14 cellular contexts compared by ENCODE assay signal in genomic region chr11:10683429-10683828, GRCh38. TPM values are rescaled to one million over a fixed set of nuclear protein-coding genes. Genes with fewer than 3 reads are reported as not detected.
DNase-seq lines count a peak whose midpoint lies in the region; ATAC-seq and TF ChIP-seq lines count a peak whose summit lies in the region.
"Had no signal": no experiment of that assay in that cellular context is flagged by ENCODE, and none has a peak within 500 bp of the region (broad histone marks: within the 10 kb centered on the region; RNA-seq: fewer than 3 reads in every experiment).

No MANE protein-coding gene starts in this region.

- H3K9me3 ChIP-seq in HCT116 (ENCODE audit: control insufficient read depth in 1 of 2, insufficient read depth in 1 of 2, low read depth in 1 of 2, low read length in 2 of 2) (no peaks in the 10 kb centered on the region), endodermal cell (ENCODE audit: control insufficient read depth, low read length) (no peaks in the 10 kb centered on the region), tibial artery (no peaks in the 10 kb centered on the region)
- H3K9me3 ChIP-seq: BLaER1 treated with 17β-estradiol and CSF1 and Interleukin-3, amounts not matched to agents 10 nM and 100 nM had no signal

- H3K27me3 Mint-ChIP-seq in endodermal cell (ENCODE audit: insufficient read depth) = no peaks in the 10 kb centered on the region

- no peak overlapping the region for H3K27ac Mint-ChIP-seq in endodermal cell
- H3K27ac Mint-ChIP-seq: CD4-positive, CD25-positive, alpha-beta regulatory T cell; IgD-negative memory B cell had no signal

- no peak for TF ChIP-seq POLR2A in HCT116 (IDR thresholded peaks at IDR 0.05; ENCODE audit: borderline replicate concordance, extremely low read depth, insufficient read depth, insufficient read length)

- no peaks in the 10 kb centered on the region for H4K20me1 ChIP-seq in HCT116 (ENCODE audit: insufficient read depth)
- H4K20me1 ChIP-seq: BLaER1 treated with 17β-estradiol and CSF1 and Interleukin-3, amounts not matched to agents 10 nM and 100 nM had no signal

- in situ Hi-C loops in brain microvascular endothelial cell (cut with HindIII; ENCODE audit: low pct_ligation_motif_present, low sequenced_read_pairs) = no loop called here

- H3K27ac ChIP-seq in HCT116 (ENCODE audit: low read depth, low read length) = no peak overlapping the region
- H3K27ac ChIP-seq in endodermal cell (ENCODE audit: low read depth, low read length) = no peak overlapping the region
- peak overlapping the region; percentile 52 to 89 for H3K27ac ChIP-seq in tibial artery
- no peak overlapping the region for H3K27ac ChIP-seq in brain microvascular endothelial cell
- H3K27ac ChIP-seq: BLaER1 treated with 17β-estradiol and CSF1 and Interleukin-3, amounts not matched to agents 10 nM and 100 nM had no signal

- no peak for DNase-seq in HCT116 (ENCODE audit: low read depth, low spot score)
- peak; percentile 55 for DNase-seq in endodermal cell
- DNase-seq in medulla oblongata (ENCODE audit: extremely low spot score) = peak; percentile 45
- DNase-seq in tibial artery = no peak
- DNase-seq in brain microvascular endothelial cell = no peak
- DNase-seq in left cardiac atrium = no peak
- no peak for DNase-seq in NCI-H446 (lab: John Stamatoyannopoulos, UW)
- DNase-seq: ACHN; CD4-positive, CD25-positive, alpha-beta regulatory T cell had no signal

- no TSS peak for BruUV-seq in HCT116 (replicated peaks; lab: Mats Ljungman, UMichigan)

- TF ChIP-seq CTCF in HCT116 (IDR thresholded peaks at IDR 0.05 in 2 of 3, conservative IDR thresholded peaks at IDR 0.05 in 1 of 3; ENCODE audit: borderline replicate concordance in 1 of 3, insufficient read depth in 1 of 3, low read depth in 2 of 3, low read length in 2 of 3) = no peak
- TF ChIP-seq CTCF in endodermal cell (conservative IDR thresholded peaks at IDR 0.05) = no peak
- TF ChIP-seq CTCF in tibial artery (IDR thresholded peaks at IDR 0.05) = no peak
- no peak for TF ChIP-seq CTCF in brain microvascular endothelial cell (IDR thresholded peaks at IDR 0.05; ENCODE audit: low read depth, low read length, missing control alignments)

- H3K36me3 ChIP-seq in HCT116 (ENCODE audit: control insufficient read depth in 1 of 2, insufficient read depth in 2 of 2, low read length in 2 of 2) = no peaks in the 10 kb centered on the region
- no peaks in the 10 kb centered on the region for H3K36me3 ChIP-seq in endodermal cell (ENCODE audit: control insufficient read depth, insufficient read depth, low read length)
- H3K36me3 ChIP-seq in tibial artery = peaks cover 9 to 54% (median 16%) of the 10 kb centered on the region in 3 donors
- no peaks in the 10 kb centered on the region for H3K36me3 ChIP-seq in brain microvascular endothelial cell (replicated peaks)
- H3K36me3 ChIP-seq: BLaER1 treated with 17β-estradiol and CSF1 and Interleukin-3, amounts not matched to agents 10 nM and 100 nM had no signal

- no peak overlapping the region for H3K4me3 Mint-ChIP-seq in endodermal cell
- H3K4me3 Mint-ChIP-seq: CD4-positive, CD25-positive, alpha-beta regulatory T cell; IgD-negative memory B cell had no signal

- H3K9me3 Mint-ChIP-seq in endodermal cell = no peaks in the 10 kb centered on the region
- H3K9me3 Mint-ChIP-seq: CD4-positive, CD25-positive, alpha-beta regulatory T cell; IgD-negative memory B cell had no signal

- RAD21 ChIA-PET in HCT116 (lab: Charles Lee; ENCODE audit: low non-redundant PET in 1 of 2, low total read pairs in 2 of 2, uncharacterized antibody in 2 of 2, unreplicated experiment in 2 of 2) = no interaction called here

- H3K4me3 ChIP-seq in HCT116 (replicated peaks in 1 of 2; ENCODE audit: low read depth in 1 of 2, low read length in 2 of 2) (no peak overlapping the region), endodermal cell (ENCODE audit: low read length) (no peak overlapping the region), tibial artery (no peak overlapping the region), brain microvascular endothelial cell (ENCODE audit: low read depth, low read length) (no peak overlapping the region)
- H3K4me3 ChIP-seq: BLaER1 treated with 17β-estradiol and CSF1 and Interleukin-3, amounts not matched to agents 10 nM and 100 nM; GM12878 had no signal

- no peaks in the 10 kb centered on the region for H3K4me1 Mint-ChIP-seq in endodermal cell
- H3K4me1 Mint-ChIP-seq: CD4-positive, CD25-positive, alpha-beta regulatory T cell had no signal

- intact Hi-C loops in HCT116 (cut with micrococcal nuclease) (no loop called here), tibial artery (cut with DNase I; ENCODE audit: low total_unique reads) (no loop called here), left cardiac atrium (cut with DNase I) (no loop called here)

- CTCF ChIA-PET in HCT116 (lab: Charles Lee) = interaction anchor here (0.7 kb wide), 2 partner anchors 10 to 317 kb away, joined by 3 to 4 read pairs; no protein-coding TSS in a partner anchor

- POLR2A ChIA-PET in HCT116 (lab: Charles Lee) = no interaction called here

- H3K79me2 ChIP-seq in HCT116 (ENCODE audit: insufficient read depth, low read length) = no peaks in the 10 kb centered on the region

- no peaks in the 10 kb centered on the region for H3K36me3 Mint-ChIP-seq in endodermal cell (ENCODE audit: low read depth)
- H3K36me3 Mint-ChIP-seq: CD4-positive, CD25-positive, alpha-beta regulatory T cell had no signal

- 82% methylated on average over 1 of the region's 1 CpG; no CpG with 5 or more reads in 1 of the 2 experiments for WGBS in endodermal cell (ENCODE audit: insufficient coverage in 1 of 2, insufficient read length in 1 of 2), 2 experiments

- H3K9me2 ChIP-seq in HCT116 (ENCODE audit: insufficient read depth) = no peaks in the 10 kb centered on the region

- H2AFZ ChIP-seq in HCT116 (ENCODE audit: low read depth, low read length, poor library complexity, severe bottlenecking) = no peak overlapping the region

- no peak overlapping the region for H3K4me2 ChIP-seq in HCT116 (ENCODE audit: low read length)
- H3K4me2 ChIP-seq: BLaER1 treated with 17β-estradiol and CSF1 and Interleukin-3, amounts not matched to agents 10 nM and 100 nM had no signal

- ATAC-seq in HCT116 = 0 out of 2 replicates have a peak, but pooled peaks have one; percentile 6
- ATAC-seq in left cardiac atrium = no peak
- no peak for ATAC-seq in GM19324 (IDR thresholded peaks at IDR 0.05; ENCODE audit: low FRiP score, unreplicated experiment)
- ATAC-seq: GM12878 had no signal

- TF ChIP-seq RAD21 in HCT116 (IDR thresholded peaks at IDR 0.05; ENCODE audit: low read depth) = no peak

- H3K27me3 ChIP-seq in HCT116 (ENCODE audit: insufficient read depth, low read length) (no peaks in the 10 kb centered on the region), endodermal cell (ENCODE audit: control insufficient read depth, insufficient read depth, low read length, poor library complexity, severe bottlenecking) (no peaks in the 10 kb centered on the region), tibial artery (no peaks in the 10 kb centered on the region), brain microvascular endothelial cell (replicated peaks) (no peaks in the 10 kb centered on the region)

- H3K4me1 ChIP-seq in HCT116 (ENCODE audit: control insufficient read depth in 1 of 2, insufficient read depth in 2 of 2, low read length in 2 of 2) = peaks cover 10 to 39% of the 10 kb centered on the region in 2 experiments
- no peaks in the 10 kb centered on the region for H3K4me1 ChIP-seq in endodermal cell (ENCODE audit: control insufficient read depth, insufficient read depth, low read length)
- peaks cover 0 to 98% (median 50%) of the 10 kb centered on the region in 4 donors for H3K4me1 ChIP-seq in tibial artery

- no peak overlapping the region for H3K9ac ChIP-seq in HCT116 (ENCODE audit: low read length)
- H3K9ac ChIP-seq in endodermal cell (ENCODE audit: extremely low read depth, low read length, poor library complexity, severe bottlenecking) = no peak overlapping the region
- H3K9ac ChIP-seq: BLaER1 treated with 17β-estradiol and CSF1 and Interleukin-3, amounts not matched to agents 10 nM and 100 nM had no signal

TF ChIP-seq in HCT116, 20 proteins besides CTCF, POLR2A, EP300 and RAD21:
- TF ChIP-seq CEBPB (IDR thresholded peaks at IDR 0.05; ENCODE audit: low read depth) = no peak
- no peak for TF ChIP-seq SP1 (IDR thresholded peaks at IDR 0.05; ENCODE audit: low read depth)
- TF ChIP-seq REST (IDR thresholded peaks at IDR 0.05; ENCODE audit: low read depth) = no peak
- no peak for TF ChIP-seq ELF1 (IDR thresholded peaks at IDR 0.05; ENCODE audit: borderline replicate concordance, low read depth)
TF ChIP-seq in HCT116: peak in this region for 0.

RNA-seq across cellular contexts. Expression of gene IRAG1, which starts 10.1 kb away (rescaled TPM):
- total RNA-seq in HCT116 (2021; ENCODE audit: unreplicated experiment) = 3.7 TPM
- 2.0 and 2.3 TPM in 2 replicates for polyA plus RNA-seq in HCT116 (2012)
- total RNA-seq in endodermal cell = 1 to 10 TPM; 4.2 to 7.3 TPM
- 5.6 TPM for polyA plus RNA-seq in endodermal cell (2013, experiment 1 of 2)
- 5.1 TPM for polyA plus RNA-seq in endodermal cell (2013, experiment 2 of 2)
- total RNA-seq in left cardiac atrium = 10 to 100 TPM in 1 of 2 donors, 1 to 10 TPM in 1; 9.7 to 15.6 TPM
- total RNA-seq: A172; CD4-positive, CD25-positive, alpha-beta regulatory T cell had no signal
- polyA plus RNA-seq: CD4-positive, CD25-positive, alpha-beta regulatory T cell had no signal

Comparison
In these comparisons a context has a peak if more than half of its experiments do, and no peak if none do; other contexts are left out.
1. DNase-seq: peak in endodermal cell (single experiment) and medulla oblongata (single experiment); none in HCT116 (single experiment), tibial artery (0 of 2), brain microvascular endothelial cell (single experiment), left cardiac atrium (single experiment) and NCI-H446 (0 of 2).
2. H3K27ac ChIP-seq: peak in tibial artery (2 of 2); none in HCT116 (single experiment), endodermal cell (single experiment) and brain microvascular endothelial cell (single experiment).